Comparison of ENCODE assay signal across 26 cellular contexts in genomic region chr19:6652214-6653094, GRCh38. TPM values are rescaled to one million over a fixed set of nuclear protein-coding genes. Genes with fewer than 3 reads are reported as not detected.
DNase-seq lines count a peak whose midpoint lies in the region; ATAC-seq, FAIRE-seq and TF ChIP-seq lines count a peak whose summit lies in the region.
"Had no signal": no experiment of that assay in that cellular context is flagged by ENCODE, and none has a peak within 500 bp of the region (broad histone marks: within the 10 kb centered on the region; RNA-seq: fewer than 3 reads in every experiment).

No MANE protein-coding gene starts in this region.

- in situ Hi-C loops in HAP-1 (cut with MboI; ENCODE audit: low sequenced_read_pairs), result no loop called here

- no peaks in the 10 kb centered on the region for H3K36me3 ChIP-seq in HAP-1 (replicated peaks)
- H3K36me3 ChIP-seq in pancreas, result no peaks in the 10 kb centered on the region
- H3K36me3 ChIP-seq in tibial nerve, result no peaks in the 10 kb centered on the region
- H3K36me3 ChIP-seq: brain microvascular endothelial cell, tibial artery had no signal

- no peak for ATAC-seq in activated T-cell treated with anti-CD3 and anti-CD28 coated beads, Interleukin-2, amount 50 U/mL, for 72 hours (replicated peaks in 1 of 2)
- no peak for ATAC-seq in stimulated activated effector memory CD8-positive, alpha-beta T cell treated with anti-CD3 and anti-CD28 coated beads, Interleukin-12 subunit alpha, Interleukin-12 subunit beta, amount 100 ng/mL, for 72 hours
- ATAC-seq in pancreas, result no peak
- ATAC-seq: left ventricle myocardium superior had no signal

- no peak for TF ChIP-seq EP300 in tibial nerve (IDR thresholded peaks at IDR 0.05)

- TF ChIP-seq POLR2A in tibial nerve (IDR thresholded peaks at IDR 0.05), result no peak

- H3K27ac ChIP-seq in pancreas (no peak overlapping the region), tibial nerve (no peak overlapping the region)
- H3K27ac ChIP-seq: brain microvascular endothelial cell, epithelial cell of prostate, tibial artery had no signal

- H3K36me3 Mint-ChIP-seq in activated T-cell treated with anti-CD3 and anti-CD28 coated beads, Interleukin-2, amount 50 U/mL, for 72 hours (ENCODE audit: insufficient read depth in 2 of 2), result peaks cover 0 to 3% of the 10 kb centered on the region in 2 donors
- peaks cover under 1% of the 10 kb centered on the region for H3K36me3 Mint-ChIP-seq in activated naive CD8-positive, alpha-beta T cell
- H3K36me3 Mint-ChIP-seq in stimulated activated effector memory CD8-positive, alpha-beta T cell treated with anti-CD3 and anti-CD28 coated beads, Interleukin-12 subunit alpha, Interleukin-12 subunit beta, amount 100 ng/mL, for 72 hours, result peaks cover 15% of the 10 kb centered on the region
- H3K36me3 Mint-ChIP-seq: mesothelial cell of epicardium, naive B cell had no signal

- H3K9me3 ChIP-seq in HAP-1, result peaks cover 4% of the 10 kb centered on the region
- H3K9me3 ChIP-seq in pancreas, result no peaks in the 10 kb centered on the region
- peaks cover 0 to 14% (median 0%) of the 10 kb centered on the region in 4 donors for H3K9me3 ChIP-seq in tibial nerve

- H3K27me3 Mint-ChIP-seq in activated T-cell treated with anti-CD3 and anti-CD28 coated beads, Interleukin-2, amount 50 U/mL, for 72 hours (ENCODE audit: low read depth), result no peaks in the 10 kb centered on the region
- H3K27me3 Mint-ChIP-seq in activated naive CD8-positive, alpha-beta T cell, result no peaks in the 10 kb centered on the region

- no peak for DNase-seq in activated T-cell treated with anti-CD3 and anti-CD28 coated beads, Interleukin-2, amount 50 U/mL, for 72 hours
- DNase-seq in activated T-cell treated with anti-CD3 and anti-CD28 coated beads for 4 hours (no peak), HAP-1 (ENCODE audit: low spot score in 2 of 2) (peak; percentile 22 to 34), pancreas (no peak), tibial nerve (ENCODE audit: low spot score in 2 of 2) (no peak)
- DNase-seq in stimulated activated effector memory CD8-positive, alpha-beta T cell treated with anti-CD3 and anti-CD28 coated beads, Interleukin-12 subunit alpha, Interleukin-12 subunit beta, amount 100 ng/mL, for 72 hours (ENCODE audit: low spot score in 2 of 2), result no peak
- DNase-seq: ACHN, brain microvascular endothelial cell, Calu3, DMS79 treated with DMSO at 0.1 percent for 48 hours, GF-D8, HCEC 1CT, islet precursor cell, left ventricle myocardium superior, naive B cell, NCI-H1092 treated with DMSO at 0.1 percent for 48 hours, NCI-H187 treated with DMSO at 0.1 percent for 48 hours, NCI-H526 treated with DMSO at 0.1 percent for 48 hours, SHP77 had no signal

- no peak overlapping the region for H3K4me3 ChIP-seq in HAP-1
- H3K4me3 ChIP-seq in pancreas, result no peak overlapping the region
- no peak overlapping the region for H3K4me3 ChIP-seq in tibial nerve
- H3K4me3 ChIP-seq: tibial artery had no signal

- H3K9me3 Mint-ChIP-seq in activated T-cell treated with anti-CD3 and anti-CD28 coated beads, Interleukin-2, amount 50 U/mL, for 72 hours, result no peaks in the 10 kb centered on the region
- no peaks in the 10 kb centered on the region for H3K9me3 Mint-ChIP-seq in activated naive CD8-positive, alpha-beta T cell (ENCODE audit: low read depth)
- no peaks in the 10 kb centered on the region for H3K9me3 Mint-ChIP-seq in stimulated activated effector memory CD8-positive, alpha-beta T cell treated with anti-CD3 and anti-CD28 coated beads, Interleukin-12 subunit alpha, Interleukin-12 subunit beta, amount 100 ng/mL, for 72 hours
- H3K9me3 Mint-ChIP-seq: naive B cell had no signal

- intact Hi-C loops in pancreas (cut with DNase I), result no loop called here

- peaks cover 53% of the 10 kb centered on the region for H3K4me1 Mint-ChIP-seq in activated T-cell treated with anti-CD3 and anti-CD28 coated beads, Interleukin-2, amount 50 U/mL, for 72 hours (ENCODE audit: low read depth)
- H3K4me1 Mint-ChIP-seq in activated naive CD8-positive, alpha-beta T cell (ENCODE audit: low read depth), result peaks cover 37% of the 10 kb centered on the region
- peaks cover 39% of the 10 kb centered on the region for H3K4me1 Mint-ChIP-seq in stimulated activated effector memory CD8-positive, alpha-beta T cell treated with anti-CD3 and anti-CD28 coated beads, Interleukin-12 subunit alpha, Interleukin-12 subunit beta, amount 100 ng/mL, for 72 hours
- H3K4me1 Mint-ChIP-seq: mesothelial cell of epicardium had no signal

- no peak for FAIRE-seq in pancreas (lab: Jason Lieb, UNC)

- H3K4me1 ChIP-seq in HAP-1 (peaks cover 24% of the 10 kb centered on the region), pancreas (no peaks in the 10 kb centered on the region), tibial nerve (no peaks in the 10 kb centered on the region)
- H3K4me1 ChIP-seq: tibial artery had no signal

- WGBS in pancreas, 2 donors, result 56 to 60% methylated on average over 5 of the region's 5 CpGs
- 63 to 75% methylated on average over 5 of the region's 5 CpGs for WGBS in tibial nerve, 2 donors

- peak overlapping the region; percentile 64 to 93 for H3K4me3 Mint-ChIP-seq in activated T-cell treated with anti-CD3 and anti-CD28 coated beads, Interleukin-2, amount 50 U/mL, for 72 hours
- H3K4me3 Mint-ChIP-seq in activated naive CD8-positive, alpha-beta T cell, result peak overlapping the region; percentile 24
- peak overlapping the region; percentile 83 for H3K4me3 Mint-ChIP-seq in stimulated activated effector memory CD8-positive, alpha-beta T cell treated with anti-CD3 and anti-CD28 coated beads, Interleukin-12 subunit alpha, Interleukin-12 subunit beta, amount 100 ng/mL, for 72 hours
- H3K4me3 Mint-ChIP-seq: mesothelial cell of epicardium, naive B cell had no signal

- peak overlapping the region; percentile 51 for H3K27ac Mint-ChIP-seq in activated T-cell treated with anti-CD3 and anti-CD28 coated beads, Interleukin-2, amount 50 U/mL, for 72 hours
- H3K27ac Mint-ChIP-seq in activated naive CD8-positive, alpha-beta T cell, result peak overlapping the region; percentile 87
- peak overlapping the region; percentile 96 for H3K27ac Mint-ChIP-seq in stimulated activated effector memory CD8-positive, alpha-beta T cell treated with anti-CD3 and anti-CD28 coated beads, Interleukin-12 subunit alpha, Interleukin-12 subunit beta, amount 100 ng/mL, for 72 hours
- H3K27ac Mint-ChIP-seq: mesothelial cell of epicardium, naive B cell had no signal

- no peaks in the 10 kb centered on the region for H3K27me3 ChIP-seq in HAP-1 (ENCODE audit: low read depth)
- no peaks in the 10 kb centered on the region for H3K27me3 ChIP-seq in pancreas
- H3K27me3 ChIP-seq in tibial nerve, result no peaks in the 10 kb centered on the region
- H3K27me3 ChIP-seq: brain microvascular endothelial cell had no signal

- TF ChIP-seq CTCF in pancreas (IDR thresholded peaks at IDR 0.05) (no peak), tibial nerve (IDR thresholded peaks at IDR 0.05) (no peak)

RNA-seq across cellular contexts. Expression of gene TNFSF14, which starts 17.5 kb away (rescaled TPM):
- 10 to 100 TPM; 23.1 to 25.4 TPM for total RNA-seq in activated T-cell treated with anti-CD3 and anti-CD28 coated beads, Interleukin-2, amount 50 U/mL, for 72 hours
- total RNA-seq in pancreas (1 to 10 TPM in 2 of 6 donors, under 1 TPM in 3, not detected in 1; 0.67 to 5.9 (median 0.98) TPM), tibial nerve (1 to 10 TPM; 1.3 to 8.4 (median 5.2) TPM)
- polyA plus RNA-seq in pancreas, result 1 to 10 TPM; 1.9 to 5.6 TPM
- total RNA-seq: HT-29, skeletal muscle tissue had no signal
- polyA plus RNA-seq: BJ had no signal

Comparison
In these comparisons a context has a peak if more than half of its experiments do, and no peak if none do; other contexts are left out.
1. DNase-seq: peak in HAP-1 (2 of 2); none in activated T-cell treated with anti-CD3 and anti-CD28 coated beads, Interleukin-2, amount 50 U/mL, for 72 hours (0 of 2), activated T-cell treated with anti-CD3 and anti-CD28 coated beads for 4 hours (single experiment), stimulated activated effector memory CD8-positive, alpha-beta T cell treated with anti-CD3 and anti-CD28 coated beads, Interleukin-12 subunit alpha, Interleukin-12 subunit beta, amount 100 ng/mL, for 72 hours (0 of 2), pancreas (0 of 6) and tibial nerve (0 of 2).
2. H3K4me3 Mint-ChIP-seq: peak in every context shown above with its lines; median percentile 83 in stimulated activated effector memory CD8-positive, alpha-beta T cell treated with anti-CD3 and anti-CD28 coated beads, Interleukin-12 subunit alpha, Interleukin-12 subunit beta, amount 100 ng/mL, for 72 hours; 78 in activated T-cell treated with anti-CD3 and anti-CD28 coated beads, Interleukin-2, amount 50 U/mL, for 72 hours; 24 in activated naive CD8-positive, alpha-beta T cell.
3. Peak in every context shown above with its lines, with median percentiles within 50 percentile points of each other: H3K27ac Mint-ChIP-seq.